Comparison of ENCODE assay signal across 15 cellular contexts in genomic region chr3:173653781-173654180, GRCh38.
"Had no signal": no experiment of that assay in that cellular context is flagged by ENCODE, and none has a peak within 500 bp of the region (broad histone marks: within the 10 kb centered on the region; RNA-seq: fewer than 3 reads in every experiment).

No MANE protein-coding gene starts in this region.

- H3K27me3 ChIP-seq: stomach had no signal

- H3K27me3 Mint-ChIP-seq: central memory CD8-positive, alpha-beta T cell; naive thymus-derived CD4-positive, alpha-beta T cell had no signal

- H3K27ac ChIP-seq: skin epidermis, stomach had no signal

- H3K36me3 ChIP-seq: stomach had no signal

- H3K4me3 ChIP-seq: lung, skin epidermis, stomach had no signal

- H3K27ac Mint-ChIP-seq: naive thymus-derived CD4-positive, alpha-beta T cell; WTC11 had no signal

- H3K4me1 ChIP-seq: stomach had no signal

- H3K4me3 Mint-ChIP-seq: central memory CD8-positive, alpha-beta T cell; naive thymus-derived CD4-positive, alpha-beta T cell; WTC11 had no signal

- H3K4me1 Mint-ChIP-seq: central memory CD8-positive, alpha-beta T cell; naive thymus-derived CD4-positive, alpha-beta T cell had no signal

- H3K36me3 Mint-ChIP-seq: naive thymus-derived CD4-positive, alpha-beta T cell had no signal

- DNase-seq: activated CD4-positive, alpha-beta T cell treated with anti-CD3 and anti-CD28 coated beads for 48 hours; activated CD8-positive, alpha-beta memory T cell treated with anti-CD3 and anti-CD28 coated beads for 24 hours; activated naive CD4-positive, alpha-beta T cell treated with Interleukin-2 at 50 U/mL for 16 hours; cortex of kidney; effector CD8-positive, alpha-beta T cell; glutamatergic neuron; left colon; naive thymus-derived CD4-positive, alpha-beta T cell; posterior cingulate gyrus; stimulated activated CD4-positive, alpha-beta T cell treated with anti-CD3 and anti-CD28 coated beads, Interleukin-4, amount 100 ng/mL, for 4 hours; stomach had no signal

- ATAC-seq: left colon; naive thymus-derived CD4-positive, alpha-beta T cell; WTC11 had no signal
